In the genomic region with DNA sequence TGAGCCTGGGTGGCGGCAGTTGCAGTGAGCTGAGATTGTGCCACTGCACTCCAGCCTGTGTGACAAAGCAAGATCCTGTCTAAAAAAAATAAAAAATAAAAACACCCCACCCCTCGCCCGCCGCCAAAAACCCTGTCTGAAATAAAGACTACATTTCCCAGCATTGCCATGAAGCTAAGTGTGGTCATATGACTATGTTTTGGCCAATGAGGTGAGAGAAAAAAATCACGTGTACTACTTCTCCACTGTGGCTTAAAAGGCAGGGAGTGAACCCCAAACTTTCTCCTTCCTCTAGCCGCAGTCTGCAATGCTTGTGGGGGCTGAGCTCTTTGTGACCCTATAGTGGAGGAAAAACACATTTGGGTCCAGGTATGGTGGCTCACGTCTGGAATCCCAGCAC, we compare ENCODE assay signal across 1 cellular context.
TF ChIP-seq lines count a peak whose summit lies in the region.

No MANE protein-coding gene starts in this region.

TF ChIP-seq in endothelial cell of umbilical vein, 7 proteins besides CTCF, POLR2A, EP300 and RAD21 (continued from another document):
- TF ChIP-seq JUN (IDR thresholded peaks at IDR 0.05; ENCODE audit: borderline replicate concordance, insufficient read depth, insufficient read length, low read depth): no peak
